ENCODE assay signal across 18 cellular contexts in the genomic region with DNA sequence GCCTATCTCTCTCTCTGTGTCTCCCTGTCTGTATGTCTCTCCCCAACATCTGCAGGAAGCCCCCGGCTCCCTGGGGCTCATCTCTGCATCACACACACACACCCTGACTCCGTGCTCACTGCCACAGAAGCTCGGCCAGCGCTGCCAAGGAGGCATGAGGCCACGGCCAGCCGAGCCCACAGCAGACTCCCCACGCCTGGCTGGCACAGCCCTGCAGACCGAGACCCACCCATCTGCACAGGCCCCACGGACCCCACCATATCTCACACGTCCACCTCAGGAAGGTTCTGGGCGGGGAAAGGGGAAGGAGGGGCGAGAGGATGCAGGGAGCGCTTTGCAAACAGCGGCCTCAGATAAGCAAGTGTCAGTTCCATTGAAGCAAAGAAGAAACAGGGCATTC. TPM values are rescaled to one million over a fixed set of nuclear protein-coding genes. Genes with fewer than 3 reads are reported as not detected.
DNase-seq lines count a peak whose midpoint lies in the region; ATAC-seq and TF ChIP-seq lines count a peak whose summit lies in the region.
"Had no signal": no experiment of that assay in that cellular context is flagged by ENCODE, and none has a peak within 500 bp of the region (broad histone marks: within the 10 kb centered on the region; RNA-seq: fewer than 3 reads in every experiment).

No MANE protein-coding gene starts in this region.

- POLR2A ChIA-PET in SK-N-SH (lab: Yijun Ruan, JAX): no interaction called here

- H3K4me3 ChIP-seq in SK-N-SH (ENCODE audit: low read depth in 2 of 2, low read length in 1 of 2) (no peak overlapping the region), neural progenitor cell (no peak overlapping the region)
- H3K4me3 ChIP-seq: transverse colon had no signal

- H3K4me2 ChIP-seq in SK-N-SH: no peak overlapping the region
- no peak overlapping the region for H3K4me2 ChIP-seq in neural progenitor cell
- H3K4me2 ChIP-seq: KMS-11 had no signal

- H3K4me1 ChIP-seq in SK-N-SH (ENCODE audit: control insufficient read depth in 1 of 2, insufficient read depth in 2 of 2, low read depth in 1 of 2, low read length in 1 of 2): no peaks in the 10 kb centered on the region
- peaks cover 5% of the 10 kb centered on the region for H3K4me1 ChIP-seq in neural progenitor cell
- H3K4me1 ChIP-seq: transverse colon had no signal

- CTCF ChIA-PET in SK-N-SH (lab: Yijun Ruan, JAX): no interaction called here

- H3K4me1 Mint-ChIP-seq in endothelial cell (ENCODE audit: unreplicated experiment) (no peaks in the 10 kb centered on the region), neural progenitor cell (no peaks in the 10 kb centered on the region)

- H3K27me3 ChIP-seq in SK-N-SH (ENCODE audit: insufficient read depth) (no peaks in the 10 kb centered on the region), neural progenitor cell (no peaks in the 10 kb centered on the region)
- H3K27me3 ChIP-seq: transverse colon had no signal

- no peak for TF ChIP-seq RAD21 in SK-N-SH (IDR thresholded peaks at IDR 0.05; ENCODE audit: low read length)

- H3K36me3 ChIP-seq in SK-N-SH (replicated peaks in 1 of 2; ENCODE audit: control insufficient read depth in 1 of 2, insufficient read depth in 2 of 2, low read length in 1 of 2) (peaks cover 0 to 20% of the 10 kb centered on the region in 2 experiments), neural progenitor cell (peaks cover 14% of the 10 kb centered on the region)

- no peak for TF ChIP-seq EP300 in SK-N-SH (IDR thresholded peaks at IDR 0.05; ENCODE audit: borderline replicate concordance in 1 of 2, low read depth in 1 of 2, low read length in 1 of 2)

- H3K27ac ChIP-seq in SK-N-SH (ENCODE audit: low read depth in 2 of 2, low read length in 1 of 2) (no peak overlapping the region), neural progenitor cell (no peak overlapping the region)
- H3K27ac ChIP-seq: KMS-11, transverse colon had no signal

- H3K27me3 Mint-ChIP-seq in endothelial cell (ENCODE audit: unreplicated experiment): peaks cover 33% of the 10 kb centered on the region
- H3K27me3 Mint-ChIP-seq in neural progenitor cell (ENCODE audit: insufficient read depth, low read depth): peaks cover 6% of the 10 kb centered on the region
- H3K27me3 Mint-ChIP-seq: natural killer cell treated with Interleukin-12 subunit alpha and Interleukin-12 subunit beta and Interleukin-15 and Interleukin-18, amount 100 ng/mL, for 72 hours had no signal

- no peak overlapping the region for H3K27ac Mint-ChIP-seq in endothelial cell (ENCODE audit: unreplicated experiment)
- H3K27ac Mint-ChIP-seq in neural progenitor cell: peak overlapping the region; percentile 14

- TF ChIP-seq POLR2A in GM18526 (IDR thresholded peaks at IDR 0.05; ENCODE audit: extremely low read depth, insufficient read length): peak; percentile 18

- no peak for DNase-seq in SK-N-SH
- DNase-seq in endothelial cell (ENCODE audit: low spot score): no peak
- DNase-seq in neural progenitor cell (ENCODE audit: low spot score): no peak
- DNase-seq in glomerular visceral epithelial cell (ENCODE audit: extremely low spot score): no peak
- DNase-seq: 8988T; effector CD4-positive, alpha-beta T cell; foreskin melanocyte; islet precursor cell; NCI-H146; NCI-H510A treated with DMSO at 0.1 percent for 48 hours; small intestine; transverse colon had no signal

- 80% methylated on average over 14 of the region's 14 CpGs for WGBS in SK-N-SH (ENCODE audit: low lambda C conversion rate)

- H3K9me3 Mint-ChIP-seq in endothelial cell (ENCODE audit: unreplicated experiment) (peaks cover 19% of the 10 kb centered on the region), neural progenitor cell (peaks cover 30% of the 10 kb centered on the region)

- no peaks in the 10 kb centered on the region for H3K9me2 ChIP-seq in SK-N-SH

- H3F3A ChIP-seq in SK-N-SH (replicated peaks; ENCODE audit: insufficient read depth) (peaks cover 9% of the 10 kb centered on the region), neural progenitor cell (ENCODE audit: low read depth) (peaks cover 21% of the 10 kb centered on the region)

- H3K4me3 Mint-ChIP-seq in endothelial cell (ENCODE audit: unreplicated experiment): peak overlapping the region; percentile 73
- H3K4me3 Mint-ChIP-seq in neural progenitor cell: no peak overlapping the region
- H3K4me3 Mint-ChIP-seq: natural killer cell treated with Interleukin-12 subunit alpha and Interleukin-12 subunit beta and Interleukin-15 and Interleukin-18, amount 100 ng/mL, for 72 hours had no signal

- H2AFZ ChIP-seq in SK-N-SH (ENCODE audit: low read depth) (no peak overlapping the region), neural progenitor cell (replicated peaks) (no peak overlapping the region)

- TF ChIP-seq CTCF in SK-N-SH (IDR thresholded peaks at IDR 0.05) (no peak), endothelial cell (IDR thresholded peaks at IDR 0.05; ENCODE audit: unreplicated experiment) (no peak), neural progenitor cell (IDR thresholded peaks at IDR 0.05) (no peak)

- no peak overlapping the region for H3K9ac ChIP-seq in SK-N-SH
- H3K9ac ChIP-seq in neural progenitor cell: no peak overlapping the region
- H3K9ac ChIP-seq: KMS-11 had no signal

- H3K9me3 ChIP-seq in SK-N-SH (no peaks in the 10 kb centered on the region), neural progenitor cell (ENCODE audit: low read depth) (no peaks in the 10 kb centered on the region)

- H3K79me2 ChIP-seq in SK-N-SH (ENCODE audit: insufficient read depth) (no peaks in the 10 kb centered on the region), neural progenitor cell (ENCODE audit: low read depth) (no peaks in the 10 kb centered on the region)

- no peaks in the 10 kb centered on the region for H4K20me1 ChIP-seq in SK-N-SH (ENCODE audit: insufficient read depth)
- H4K20me1 ChIP-seq in neural progenitor cell (ENCODE audit: low read depth): no peaks in the 10 kb centered on the region

- H3K36me3 Mint-ChIP-seq in endothelial cell (ENCODE audit: low read depth, unreplicated experiment) (peaks cover 43% of the 10 kb centered on the region), neural progenitor cell (peaks cover 43% of the 10 kb centered on the region)

- ATAC-seq in SK-N-SH treated with all-trans-retinoic acid at 6 μM for 48 hours (peak; percentile 12), HG02623 (IDR thresholded peaks at IDR 0.05; ENCODE audit: unreplicated experiment) (no peak), GM19452 (IDR thresholded peaks at IDR 0.05; ENCODE audit: unreplicated experiment) (no peak)

TF ChIP-seq in SK-N-SH treated with all-trans-retinoic acid at 6 μM for 48 hours, 23 proteins besides CTCF, POLR2A, EP300 and RAD21 (continues in another document):
- no peak for TF ChIP-seq ARNTL (CRISPR knock-in tag; IDR thresholded peaks at IDR 0.05; ENCODE audit: borderline replicate concordance, low read depth)
- TF ChIP-seq, protein P1, sequence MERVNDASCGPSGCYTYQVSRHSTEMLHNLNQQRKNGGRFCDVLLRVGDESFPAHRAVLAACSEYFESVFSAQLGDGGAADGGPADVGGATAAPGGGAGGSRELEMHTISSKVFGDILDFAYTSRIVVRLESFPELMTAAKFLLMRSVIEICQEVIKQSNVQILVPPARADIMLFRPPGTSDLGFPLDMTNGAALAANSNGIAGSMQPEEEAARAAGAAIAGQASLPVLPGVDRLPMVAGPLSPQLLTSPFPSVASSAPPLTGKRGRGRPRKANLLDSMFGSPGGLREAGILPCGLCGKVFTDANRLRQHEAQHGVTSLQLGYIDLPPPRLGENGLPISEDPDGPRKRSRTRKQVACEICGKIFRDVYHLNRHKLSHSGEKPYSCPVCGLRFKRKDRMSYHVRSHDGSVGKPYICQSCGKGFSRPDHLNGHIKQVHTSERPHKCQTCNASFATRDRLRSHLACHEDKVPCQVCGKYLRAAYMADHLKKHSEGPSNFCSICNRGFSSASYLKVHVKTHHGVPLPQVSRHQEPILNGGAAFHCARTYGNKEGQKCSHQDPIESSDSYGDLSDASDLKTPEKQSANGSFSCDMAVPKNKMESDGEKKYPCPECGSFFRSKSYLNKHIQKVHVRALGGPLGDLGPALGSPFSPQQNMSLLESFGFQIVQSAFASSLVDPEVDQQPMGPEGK (CRISPR knock-in tag; IDR thresholded peaks at IDR 0.05; ENCODE audit: borderline replicate concordance): no peak
- no peak for TF ChIP-seq ZFP30 (CRISPR knock-in tag; IDR thresholded peaks at IDR 0.05)
- TF ChIP-seq SNAI2 (CRISPR knock-in tag; IDR thresholded peaks at IDR 0.05): no peak
- no peak for TF ChIP-seq RARB (CRISPR knock-in tag; IDR thresholded peaks at IDR 0.05)
- no peak for TF ChIP-seq ZNF8 (CRISPR knock-in tag; IDR thresholded peaks at IDR 0.05)

TF ChIP-seq in SK-N-SH, 30 proteins besides CTCF, POLR2A, EP300 and RAD21 (continues in another document):
- no peak for TF ChIP-seq FOSL2 (IDR thresholded peaks at IDR 0.05; ENCODE audit: borderline replicate concordance, low read depth)
- TF ChIP-seq CHD2 (IDR thresholded peaks at IDR 0.05; ENCODE audit: low read length, partially characterized antibody): no peak
- TF ChIP-seq YY1 (IDR thresholded peaks at IDR 0.05; ENCODE audit: low read depth): no peak
- no peak for TF ChIP-seq JUND (IDR thresholded peaks at IDR 0.05)
- no peak for TF ChIP-seq TEAD4 (IDR thresholded peaks at IDR 0.05; ENCODE audit: borderline replicate concordance, insufficient read depth)
- no peak for TF ChIP-seq RXRA (IDR thresholded peaks at IDR 0.05; ENCODE audit: borderline replicate concordance, low read depth)
- TF ChIP-seq, protein P2, sequence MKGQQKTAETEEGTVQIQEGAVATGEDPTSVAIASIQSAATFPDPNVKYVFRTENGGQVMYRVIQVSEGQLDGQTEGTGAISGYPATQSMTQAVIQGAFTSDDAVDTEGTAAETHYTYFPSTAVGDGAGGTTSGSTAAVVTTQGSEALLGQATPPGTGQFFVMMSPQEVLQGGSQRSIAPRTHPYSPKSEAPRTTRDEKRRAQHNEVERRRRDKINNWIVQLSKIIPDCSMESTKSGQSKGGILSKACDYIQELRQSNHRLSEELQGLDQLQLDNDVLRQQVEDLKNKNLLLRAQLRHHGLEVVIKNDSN (IDR thresholded peaks at IDR 0.05; ENCODE audit: borderline replicate concordance, low read depth): no peak

RNA-seq across cellular contexts. Expression of a gene that starts 28.5 kb away (rescaled TPM):
- polyA plus RNA-seq in SK-N-SH (2012; rRNA removed): 819 and 981 TPM in 2 replicates
- polyA plus RNA-seq in SK-N-SH (2012; cell fraction: cytosol; rRNA removed): 485 and 755 TPM in 2 replicates
- polyA plus RNA-seq in SK-N-SH (2012; cell fraction: nucleus; rRNA removed): 272 and 356 TPM in 2 replicates
- total RNA-seq in endothelial cell (ENCODE audit: unreplicated experiment): 488 TPM
- 193 and 487 TPM in 2 replicates for total RNA-seq in neural progenitor cell (ENCODE audit: low replicate concordance)

RNA-seq across cellular contexts. Expression of a gene that starts 32.3 kb away (rescaled TPM):
- polyA plus RNA-seq in SK-N-SH (2012; rRNA removed): 34.7 and 37.7 TPM in 2 replicates
- 18.0 and 22.9 TPM in 2 replicates for polyA plus RNA-seq in SK-N-SH (2012; cell fraction: cytosol; rRNA removed)
- 47.0 and 65.2 TPM in 2 replicates for polyA plus RNA-seq in SK-N-SH (2012; cell fraction: nucleus; rRNA removed)
- total RNA-seq in endothelial cell (ENCODE audit: unreplicated experiment) (25.8 TPM), neural progenitor cell (ENCODE audit: low replicate concordance) (46.1 and 73.2 TPM in 2 replicates)
